Comparison of ENCODE assay signal across 8 cellular contexts in the genomic region with DNA sequence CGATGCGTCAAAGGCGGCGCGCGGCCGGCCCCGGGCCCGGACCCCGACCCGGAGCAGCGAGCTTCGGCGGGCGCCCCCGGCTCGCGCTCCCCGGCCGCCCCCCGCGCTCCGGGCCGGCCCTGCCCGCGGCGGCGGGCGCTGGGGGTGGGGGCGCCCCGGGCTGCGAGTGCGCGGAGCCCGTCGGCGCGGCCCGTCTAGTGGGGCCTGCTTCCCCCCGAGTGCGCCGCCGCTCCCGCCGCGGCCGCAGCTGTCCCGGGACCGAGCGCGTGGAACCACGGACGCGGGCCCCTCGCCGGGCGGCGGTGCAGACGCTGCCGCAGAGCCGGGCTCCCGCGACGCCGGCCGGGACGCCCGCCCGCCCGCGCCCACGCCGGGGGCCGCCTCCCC. TPM values are rescaled to one million over a fixed set of nuclear protein-coding genes. Genes with fewer than 3 reads are reported as not detected.
DNase-seq lines count a peak whose midpoint lies in the region; ATAC-seq and TF ChIP-seq lines count a peak whose summit lies in the region.

No MANE protein-coding gene starts in this region.

- POLR2A ChIA-PET in AG04449 (lab: Yijun Ruan, JAX): interaction anchor here (0.6 to 1.6 kb wide), 2 partner anchors 138 to 170 kb away, joined by 3 to 7 read pairs; no protein-coding TSS in a partner anchor
- POLR2A ChIA-PET in activated CD8-positive, alpha-beta T cell treated with anti-CD3 and anti-CD28 coated beads, Interleukin-2, amount 10 ng/mL, durations not matched to agents 7 days and 5 days (lab: Charles Lee): no interaction called here

- no peak for TF ChIP-seq RAD21 in liver (IDR thresholded peaks at IDR 0.05)

- H3K9ac ChIP-seq in GM23248 (peak overlapping the region; percentile 65; the same call in 1 of the 2 replicates), liver (ENCODE audit: low read depth in 1 of 2, low read length in 2 of 2) (no peak overlapping the region)

- DNase-seq in AG04449 (ENCODE audit: low read depth, low spot score): no peak
- DNase-seq in GM23248: no peak
- DNase-seq in activated CD8-positive, alpha-beta T cell treated with anti-CD3 and anti-CD28 coated beads, Interleukin-2, amount 10 ng/mL, durations not matched to agents 7 days and 5 days: no peak
- DNase-seq in activated CD8-positive, alpha-beta memory T cell treated with anti-CD3 and anti-CD28 coated beads, Interleukin-2, amount 50 U/mL, for 48 hours: no peak
- DNase-seq in COLO829 (ENCODE audit: low spot score): no peak

- no peak for TF ChIP-seq CTCF in AG04449 (IDR thresholded peaks at IDR 0.05; ENCODE audit: insufficient read depth, low read length, missing control alignments)
- TF ChIP-seq CTCF in liver (IDR thresholded peaks at IDR 0.05; ENCODE audit: low read depth, low read length, missing input control): no peak

- H3K4me2 ChIP-seq in GM23248 (ENCODE audit: unreplicated experiment): no peak overlapping the region

- H3K9me3 ChIP-seq in GM23248 (ENCODE audit: low read depth): no peaks in the 10 kb centered on the region
- no peaks in the 10 kb centered on the region for H3K9me3 ChIP-seq in liver (ENCODE audit: control insufficient read depth in 4 of 4, low read length in 3 of 4)

- H3K27me3 ChIP-seq in GM23248 (replicated peaks; ENCODE audit: insufficient read depth) (no peaks in the 10 kb centered on the region), liver (ENCODE audit: control insufficient read depth in 4 of 4, insufficient read depth in 4 of 4, low read length in 3 of 4) (no peaks in the 10 kb centered on the region)

- ATAC-seq in activated CD8-positive, alpha-beta T cell treated with anti-CD3 and anti-CD28 coated beads, Interleukin-2, amount 10 ng/mL, durations not matched to agents 7 days and 5 days: peak; percentile 33
- no peak for ATAC-seq in HG03469 (IDR thresholded peaks at IDR 0.05; ENCODE audit: unreplicated experiment)

- peaks cover 9% of the 10 kb centered on the region for H3K36me3 Mint-ChIP-seq in activated CD8-positive, alpha-beta T cell treated with anti-CD3 and anti-CD28 coated beads, Interleukin-2, amount 10 ng/mL, durations not matched to agents 7 days and 5 days (ENCODE audit: low read depth)

- CTCF ChIA-PET in AG04449 (lab: Yijun Ruan, JAX): interaction anchor here (1.2 to 1.3 kb wide), 3 partner anchors 137 to 289 kb away, joined by 3 to 5 read pairs (median 4); no protein-coding TSS in a partner anchor
- CTCF ChIA-PET in activated CD8-positive, alpha-beta T cell treated with anti-CD3 and anti-CD28 coated beads, Interleukin-2, amount 10 ng/mL, durations not matched to agents 7 days and 5 days (lab: Charles Lee): interaction anchor here (3.3 kb wide), 1 partner anchor 138 kb away, joined by 16 read pairs; no protein-coding TSS in a partner anchor

- H3K4me3 ChIP-seq in AG04449 (ENCODE audit: low read depth, low read length) (peak overlapping the region; percentile 64), GM23248 (peak overlapping the region; percentile 71), liver (ENCODE audit: low read depth in 1 of 3, low read length in 3 of 3) (peak overlapping the region in 2 of 3 donors; percentile 73 to 86), urinary bladder (ENCODE audit: low read depth, low read length) (peak overlapping the region; percentile 89)

- 0 out of 2 replicates have a peak overlapping the region, but pooled peaks have one; percentile 80 for H2AFZ ChIP-seq in GM23248

- H3K4me1 Mint-ChIP-seq in activated CD8-positive, alpha-beta T cell treated with anti-CD3 and anti-CD28 coated beads, Interleukin-2, amount 10 ng/mL, durations not matched to agents 7 days and 5 days (ENCODE audit: low read depth): peaks cover 46% of the 10 kb centered on the region

- H3K79me2 ChIP-seq in GM23248 (ENCODE audit: insufficient read depth): peaks cover 46% of the 10 kb centered on the region

- H3K4me3 Mint-ChIP-seq in activated CD8-positive, alpha-beta T cell treated with anti-CD3 and anti-CD28 coated beads, Interleukin-2, amount 10 ng/mL, durations not matched to agents 7 days and 5 days: peak overlapping the region; percentile 77

- no peaks in the 10 kb centered on the region for H3K9me2 ChIP-seq in GM23248 (ENCODE audit: insufficient read depth)

- in situ Hi-C loops in GM23248 (cut with MboI): loop anchor here (10.0 kb wide), 1 partner anchor 59 kb away; no protein-coding TSS in a partner anchor

- H3K4me1 ChIP-seq in GM23248 (ENCODE audit: insufficient read depth): peaks cover 41% of the 10 kb centered on the region
- H3K4me1 ChIP-seq in liver (ENCODE audit: control insufficient read depth in 4 of 4, insufficient read depth in 4 of 4, low read length in 3 of 4): peaks cover 7 to 45% (median 39%) of the 10 kb centered on the region in 4 donors
- H3K4me1 ChIP-seq in urinary bladder (ENCODE audit: insufficient read depth): no peaks in the 10 kb centered on the region

- no peak overlapping the region for H3K27ac Mint-ChIP-seq in activated CD8-positive, alpha-beta T cell treated with anti-CD3 and anti-CD28 coated beads, Interleukin-2, amount 10 ng/mL, durations not matched to agents 7 days and 5 days

- H3F3A ChIP-seq in GM23248 (ENCODE audit: insufficient read depth): 0 out of 2 replicates have a peak, but pooled peaks cover 7% of the 10 kb centered on the region

- no peaks in the 10 kb centered on the region for H3K36me3 ChIP-seq in GM23248 (ENCODE audit: low read depth)
- H3K36me3 ChIP-seq in liver (ENCODE audit: control insufficient read depth in 4 of 4, insufficient read depth in 3 of 4, low read depth in 1 of 4, low read length in 3 of 4): no peaks in the 10 kb centered on the region
- H3K36me3 ChIP-seq in urinary bladder (ENCODE audit: insufficient read depth): no peaks in the 10 kb centered on the region

- no peak overlapping the region for H3K27ac ChIP-seq in GM23248
- H3K27ac ChIP-seq in liver (ENCODE audit: low read depth in 1 of 2, low read length in 2 of 2): no peak overlapping the region
- no peak overlapping the region for H3K27ac ChIP-seq in urinary bladder (ENCODE audit: low read depth)

- no peaks in the 10 kb centered on the region for H3K9me3 Mint-ChIP-seq in activated CD8-positive, alpha-beta T cell treated with anti-CD3 and anti-CD28 coated beads, Interleukin-2, amount 10 ng/mL, durations not matched to agents 7 days and 5 days (ENCODE audit: insufficient read depth)

- H4K20me1 ChIP-seq in GM23248 (ENCODE audit: insufficient read depth): no peaks in the 10 kb centered on the region

- peaks cover 11% of the 10 kb centered on the region for H3K27me3 Mint-ChIP-seq in activated CD8-positive, alpha-beta T cell treated with anti-CD3 and anti-CD28 coated beads, Interleukin-2, amount 10 ng/mL, durations not matched to agents 7 days and 5 days (ENCODE audit: low read depth)

- 1% methylated on average over 35 of the region's 74 CpGs; no CpG with 5 or more reads in 1 of the 2 experiments for WGBS in GM23248 (ENCODE audit: low coverage in 1 of 2, low lambda C conversion rate in 2 of 2, missing lambda C conversion rate in 2 of 2), 2 experiments
- WGBS in liver: under 1% methylated on average over 74 of the region's 74 CpGs
- under 1% methylated on average over 73 of the region's 74 CpGs for WGBS in urinary bladder

TF ChIP-seq in liver, 16 proteins besides CTCF, POLR2A, EP300 and RAD21:
- TF ChIP-seq TAF1 (conservative IDR thresholded peaks at IDR 0.05): no peak
- TF ChIP-seq YY1 (IDR thresholded peaks at IDR 0.05): no peak
- no peak for TF ChIP-seq FOXA1 (IDR thresholded peaks at IDR 0.05)
- no peak for TF ChIP-seq NR2F2 (IDR thresholded peaks at IDR 0.05)
- TF ChIP-seq SP1 (IDR thresholded peaks at IDR 0.05): no peak
- TF ChIP-seq JUND (IDR thresholded peaks at IDR 0.05): no peak
- TF ChIP-seq MAX (IDR thresholded peaks at IDR 0.05): no peak
- TF ChIP-seq, protein P1, sequence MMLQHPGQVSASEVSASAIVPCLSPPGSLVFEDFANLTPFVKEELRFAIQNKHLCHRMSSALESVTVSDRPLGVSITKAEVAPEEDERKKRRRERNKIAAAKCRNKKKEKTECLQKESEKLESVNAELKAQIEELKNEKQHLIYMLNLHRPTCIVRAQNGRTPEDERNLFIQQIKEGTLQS (IDR thresholded peaks at IDR 0.05): no peak
- TF ChIP-seq HNF4G (IDR thresholded peaks at IDR 0.05): no peak
- TF ChIP-seq ZBTB33 (IDR thresholded peaks at IDR 0.05): no peak

RNA-seq across cellular contexts. Expression of gene ADCY9, which starts 0.3 kb away (rescaled TPM):
- total RNA-seq in GM23248 (2014; rRNA removed; shearing (Covaris generic)): 21.9 and 32.5 TPM in 2 replicates
- polyA plus RNA-seq in GM23248 (2016; fragmentation: Nextera tagmentation; extraction: Ambion mirVana): 1.9 and 2.1 TPM in 2 replicates
- total RNA-seq in activated CD8-positive, alpha-beta T cell treated with anti-CD3 and anti-CD28 coated beads, Interleukin-2, amount 10 ng/mL, durations not matched to agents 7 days and 5 days: 1 to 10 TPM; 6.2 to 6.3 TPM
- total RNA-seq in liver: 10 to 100 TPM in 1 of 2 donors, 1 to 10 TPM in 1; 9.6 to 25.1 TPM
- 10 to 100 TPM in 1 of 2 donors, 1 to 10 TPM in 1; 3.6 to 12.5 TPM for polyA plus RNA-seq in liver
- total RNA-seq in urinary bladder: 18.6 TPM
- polyA plus RNA-seq in urinary bladder: 21.8 TPM
